In the genomic region with DNA sequence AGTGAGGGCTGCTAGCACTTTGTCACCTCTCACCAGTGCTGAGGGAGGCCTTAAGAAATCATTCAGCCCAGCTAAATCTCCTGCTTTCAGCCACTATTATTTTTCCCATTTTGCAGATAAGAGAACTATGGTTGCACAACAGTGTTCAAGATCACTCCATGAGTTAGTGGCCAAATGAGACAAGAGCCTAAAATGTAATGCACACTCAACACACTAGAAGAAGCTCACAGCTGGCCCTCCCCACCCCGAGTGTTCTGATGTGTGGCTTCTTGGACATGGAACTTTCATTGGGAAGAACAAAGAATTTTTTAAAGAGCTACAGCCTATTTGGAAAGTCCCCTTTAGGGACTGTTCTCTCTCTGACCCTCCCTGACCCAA, we compare ENCODE assay signal across 19 cellular contexts. TPM values are rescaled to one million over a fixed set of nuclear protein-coding genes. Genes with fewer than 3 reads are reported as not detected.
A peak's percentile ranks its signal among the peaks of the same experiment; 100 is the strongest.
DNase-seq lines count a peak whose midpoint lies in the region; ATAC-seq, FAIRE-seq and TF ChIP-seq lines count a peak whose summit lies in the region.
"Had no signal": no experiment of that assay in that cellular context is flagged by ENCODE, and none has a peak within 500 bp of the region (broad histone marks: within the 10 kb centered on the region; RNA-seq: fewer than 3 reads in every experiment).

No MANE protein-coding gene starts in this region.

- H3K27ac Mint-ChIP-seq in CD14-positive monocyte = peak overlapping the region; percentile 11 to 71 (median 37)
- no peak overlapping the region for H3K27ac Mint-ChIP-seq in CD8-positive, alpha-beta memory T cell
- H3K27ac Mint-ChIP-seq: CD4-positive, alpha-beta T cell; IgD-negative memory B cell had no signal

- peaks cover 0 to 18% (median 6%) of the 10 kb centered on the region in 7 donors for H3K9me3 Mint-ChIP-seq in CD14-positive monocyte
- peaks cover 0 to 6% (median 0%) of the 10 kb centered on the region in 5 donors for H3K9me3 Mint-ChIP-seq in CD8-positive, alpha-beta memory T cell
- H3K9me3 Mint-ChIP-seq: CD4-positive, alpha-beta T cell had no signal

- no peak for TF ChIP-seq EP300 in K562 (IDR thresholded peaks at IDR 0.05; ENCODE audit: low read length)

- no TSS peak for BruUV-seq in K562 (replicated peaks; lab: Mats Ljungman, UMichigan)
- BruUV-seq in mammary epithelial cell (replicated peaks; lab: Mats Ljungman, UMichigan) = no TSS peak

- no peaks in the 10 kb centered on the region for H3K27me3 ChIP-seq in K562 (ENCODE audit: control insufficient read depth in 2 of 2, insufficient read depth in 2 of 2, low read length in 2 of 2)
- H3K27me3 ChIP-seq in heart right ventricle = no peaks in the 10 kb centered on the region
- no peaks in the 10 kb centered on the region for H3K27me3 ChIP-seq in left lung
- H3K27me3 ChIP-seq in mammary epithelial cell (ENCODE audit: insufficient read depth, low read length) = no peaks in the 10 kb centered on the region
- no peaks in the 10 kb centered on the region for H3K27me3 ChIP-seq in CD8-positive, alpha-beta memory T cell (ENCODE audit: insufficient read depth, low read length, poor library complexity, severe bottlenecking)
- H3K27me3 ChIP-seq: BLaER1 treated with 17β-estradiol and CSF1 and Interleukin-3, amounts not matched to agents 10 nM and 100 nM had no signal

- H4K20me1 ChIP-seq in K562 (replicated peaks; ENCODE audit: control insufficient read depth, insufficient read depth, low read length) (no peaks in the 10 kb centered on the region), mammary epithelial cell (ENCODE audit: insufficient read depth, low read length) (no peaks in the 10 kb centered on the region)
- H4K20me1 ChIP-seq: BLaER1 treated with 17β-estradiol and CSF1 and Interleukin-3, amounts not matched to agents 10 nM and 100 nM had no signal

- no peak for TF ChIP-seq CTCF in CD14-positive monocyte (IDR thresholded peaks at IDR 0.05)
- TF ChIP-seq CTCF in K562 (IDR thresholded peaks at IDR 0.05 in 2 of 3, conservative IDR thresholded peaks at IDR 0.05 in 1 of 3; ENCODE audit: insufficient read depth in 2 of 3, low read depth in 1 of 3, low read length in 3 of 3) = no peak
- no peak for TF ChIP-seq CTCF in heart right ventricle (IDR thresholded peaks at IDR 0.05)
- TF ChIP-seq CTCF in left lung (IDR thresholded peaks at IDR 0.05) = no peak
- no peak for TF ChIP-seq CTCF in mammary epithelial cell (conservative IDR thresholded peaks at IDR 0.05 in 1 of 2, IDR thresholded peaks at IDR 0.05 in 1 of 2; ENCODE audit: extremely low read depth in 1 of 2, insufficient read depth in 1 of 2, low read depth in 1 of 2, low read length in 2 of 2)

- H3K36me3 Mint-ChIP-seq in CD14-positive monocyte = no peaks in the 10 kb centered on the region
- H3K36me3 Mint-ChIP-seq in CD8-positive, alpha-beta memory T cell = no peaks in the 10 kb centered on the region
- H3K36me3 Mint-ChIP-seq: IgD-negative memory B cell had no signal

- ATAC-seq in K562 = no peak
- ATAC-seq in heart right ventricle = peak in 5 of 8 donors; percentile 38 to 85 (median 61)
- ATAC-seq in left lung = peak; percentile 27

- in situ Hi-C loops in K562 (cut with MboI) = no loop called here
- in situ Hi-C loops in mammary epithelial cell (cut with MboI; ENCODE audit: low sequenced_read_pairs in 2 of 2) = no loop called here

- H2AFZ ChIP-seq in K562 (ENCODE audit: low read depth, low read length) = no peak overlapping the region
- H2AFZ ChIP-seq in mammary epithelial cell (ENCODE audit: low read depth, low read length) = no peak overlapping the region

- FAIRE-seq in K562 (lab: Jason Lieb, UNC) = no peak
- FAIRE-seq: G401.6, GM12892, H1 had no signal

- POLR2A ChIA-PET in K562 (lab: Yijun Ruan, JAX) = no interaction called here
- POLR2A ChIA-PET in CD8-positive, alpha-beta memory T cell (lab: Charles Lee) = no interaction called here

- H3K9ac ChIP-seq in K562 (ENCODE audit: insufficient read depth in 1 of 2, low read depth in 2 of 2, low read length in 2 of 2) = no peak overlapping the region
- H3K9ac ChIP-seq in mammary epithelial cell (ENCODE audit: insufficient read depth, low read length) = no peak overlapping the region
- H3K9ac ChIP-seq: BLaER1 treated with 17β-estradiol and CSF1 and Interleukin-3, amounts not matched to agents 10 nM and 100 nM had no signal

- peaks cover 0 to 4% of the 10 kb centered on the region in 2 experiments; a peak in 2 of 5 replicates for H3K4me1 ChIP-seq in K562 (replicated peaks in 1 of 2; ENCODE audit: control insufficient read depth in 2 of 2, insufficient read depth in 2 of 2, low read length in 2 of 2)
- H3K4me1 ChIP-seq in heart right ventricle = peaks cover 0 to 3% (median 0%) of the 10 kb centered on the region in 9 donors
- no peaks in the 10 kb centered on the region for H3K4me1 ChIP-seq in left lung
- no peaks in the 10 kb centered on the region for H3K4me1 ChIP-seq in mammary epithelial cell (ENCODE audit: insufficient read depth, low read length)
- no peaks in the 10 kb centered on the region for H3K4me1 ChIP-seq in CD8-positive, alpha-beta memory T cell (ENCODE audit: insufficient read depth, low read length)
- H3K4me1 ChIP-seq: HAP-1 had no signal

- H3K4me3 Mint-ChIP-seq in CD14-positive monocyte = no peak overlapping the region
- H3K4me3 Mint-ChIP-seq in CD8-positive, alpha-beta memory T cell = no peak overlapping the region
- H3K4me3 Mint-ChIP-seq: CD4-positive, alpha-beta T cell; IgD-negative memory B cell had no signal

- no peaks in the 10 kb centered on the region for H3K9me1 ChIP-seq in K562 (ENCODE audit: control insufficient read depth, insufficient read depth, low read length)

- intact Hi-C loops in CD14-positive monocyte (cut with micrococcal nuclease) (no loop called here), K562 (cut with micrococcal nuclease) (no loop called here), heart right ventricle (cut with DNase I) (no loop called here), left lung (cut with DNase I) (no loop called here), mammary epithelial cell (cut with micrococcal nuclease) (no loop called here)

- CTCF ChIA-PET in K562 (lab: Yijun Ruan, JAX; ENCODE audit: low intra/inter-chr PET ratio) = no interaction called here
- CTCF ChIA-PET in mammary epithelial cell (lab: Charles Lee; ENCODE audit: low non-redundant PET) = no interaction called here
- CTCF ChIA-PET in CD8-positive, alpha-beta memory T cell (lab: Charles Lee) = no interaction called here

- H3K27ac ChIP-seq in K562 (ENCODE audit: extremely low read depth, low read depth, low read length) (no peak overlapping the region), heart right ventricle (peak overlapping the region in 2 of 10 donors; percentile 14 to 44), left lung (no peak overlapping the region), mammary epithelial cell (ENCODE audit: insufficient read depth, low read depth, low read length) (no peak overlapping the region)
- no peak overlapping the region for H3K27ac ChIP-seq in CD8-positive, alpha-beta memory T cell (ENCODE audit: low read depth, low read length)

- H3K79me2 ChIP-seq in K562 (ENCODE audit: control insufficient read depth, insufficient read depth, low read length) (no peaks in the 10 kb centered on the region), mammary epithelial cell (ENCODE audit: insufficient read depth, low read length) (no peaks in the 10 kb centered on the region)

- H3K36me3 ChIP-seq in K562 (ENCODE audit: control insufficient read depth, insufficient read depth, low read length) = no peaks in the 10 kb centered on the region
- no peaks in the 10 kb centered on the region for H3K36me3 ChIP-seq in heart right ventricle
- H3K36me3 ChIP-seq in left lung = no peaks in the 10 kb centered on the region
- no peaks in the 10 kb centered on the region for H3K36me3 ChIP-seq in mammary epithelial cell (ENCODE audit: insufficient read depth, low read length)
- H3K36me3 ChIP-seq in CD8-positive, alpha-beta memory T cell (ENCODE audit: insufficient read depth, low read length) = no peaks in the 10 kb centered on the region
- H3K36me3 ChIP-seq: HAP-1 had no signal

- H3K4me2 ChIP-seq in K562 (ENCODE audit: insufficient read depth, low read length) = no peak overlapping the region
- no peak overlapping the region for H3K4me2 ChIP-seq in mammary epithelial cell (ENCODE audit: insufficient read depth, low read depth, low read length)

- dilution Hi-C loops in mammary epithelial cell (cut with HindIII; ENCODE audit: low sequenced_read_pairs) = no loop called here

- H3K9me3 ChIP-seq in K562 (replicated peaks; ENCODE audit: control insufficient read depth, insufficient read depth, low read depth, low read length) (no peaks in the 10 kb centered on the region), heart right ventricle (peaks cover 0 to 6% (median 0%) of the 10 kb centered on the region in 11 donors), left lung (no peaks in the 10 kb centered on the region), mammary epithelial cell (replicated peaks; ENCODE audit: insufficient read depth, low read length) (peaks cover 2% of the 10 kb centered on the region)
- H3K9me3 ChIP-seq in CD8-positive, alpha-beta memory T cell (ENCODE audit: low read length) = no peaks in the 10 kb centered on the region
- H3K9me3 ChIP-seq: HAP-1 had no signal

- WGBS in K562 (ENCODE audit: insufficient coverage, low coverage, missing lambda C conversion rate) = 11% methylated on average over 1 of the region's 1 CpG
- 38 to 57% methylated on average over 1 of the region's 1 CpG for WGBS in heart right ventricle, 2 donors
- WGBS in mammary epithelial cell (ENCODE audit: low coverage, missing lambda C conversion rate) = 69% methylated on average over 1 of the region's 1 CpG

- H3K27me3 Mint-ChIP-seq in CD14-positive monocyte (ENCODE audit: low read depth in 3 of 3) = peaks cover 0 to 2% (median 1%) of the 10 kb centered on the region in 3 donors
- peaks cover 0 to 9% of the 10 kb centered on the region in 2 donors for H3K27me3 Mint-ChIP-seq in CD8-positive, alpha-beta memory T cell
- H3K27me3 Mint-ChIP-seq: IgD-negative memory B cell had no signal

- no peak for DNase-seq in CD14-positive monocyte (ENCODE audit: low spot score)
- no peak for DNase-seq in K562 (ENCODE audit: extremely low read depth in 1 of 4, low spot score in 3 of 4)
- no peak for DNase-seq in heart right ventricle
- DNase-seq in left lung = no peak
- DNase-seq in mammary epithelial cell = no peak
- no peak for DNase-seq in CD8-positive, alpha-beta memory T cell
- DNase-seq in epidermal melanocyte (ENCODE audit: insufficient read length, low spot score) = no peak
- DNase-seq: ACHN; CD4-positive, alpha-beta T cell; DMS79 treated with DMSO at 0.1 percent for 48 hours; EL had no signal

- no peak for TF ChIP-seq POLR2A in K562 (conservative IDR thresholded peaks at IDR 0.05)

- TF ChIP-seq RAD21 in K562 (CRISPR knock-in tag; conservative IDR thresholded peaks at IDR 0.05 in 1 of 2, IDR thresholded peaks at IDR 0.05 in 1 of 2) = no peak

- H3K4me1 Mint-ChIP-seq in CD14-positive monocyte = peaks cover 5% of the 10 kb centered on the region
- no peaks in the 10 kb centered on the region for H3K4me1 Mint-ChIP-seq in CD8-positive, alpha-beta memory T cell
- H3K4me1 Mint-ChIP-seq: IgD-negative memory B cell had no signal

- H3K4me3 ChIP-seq in K562 = no peak overlapping the region
- H3K4me3 ChIP-seq in heart right ventricle = no peak overlapping the region
- H3K4me3 ChIP-seq in left lung = no peak overlapping the region
- H3K4me3 ChIP-seq in mammary epithelial cell (replicated peaks in 1 of 3; ENCODE audit: insufficient read depth in 1 of 3, low read depth in 2 of 3, low read length in 3 of 3) = no peak overlapping the region
- H3K4me3 ChIP-seq in CD8-positive, alpha-beta memory T cell (ENCODE audit: low read length) = no peak overlapping the region
- H3K4me3 ChIP-seq: BLaER1 treated with 17β-estradiol and CSF1 and Interleukin-3, amounts not matched to agents 10 nM and 100 nM; HAP-1 had no signal

RNA-seq across cellular contexts. Expression of a gene that starts 44.1 kb away (rescaled TPM):
- polyA plus RNA-seq in CD14-positive monocyte (not detected), K562 (2011; rRNA removed) (not detected in 2 replicates), K562 (2014; fragmentation: Illumina TruSeq; extraction: Trizol) (not detected in 2 replicates), K562 (2014; fragmentation: Nextera tagmentation; extraction: Ambion mirVana) (not detected), K562 (2014; rRNA removed) (not detected in 2 replicates), heart right ventricle (not detected), mammary epithelial cell (not detected)
- not detected in 2 replicates for total RNA-seq in K562 (2011; cell fraction: chromatin; rRNA removed; ENCODE audit: low replicate concordance)
- total RNA-seq in K562 (2011; cell fraction: nucleolus; rRNA removed) = not detected in 2 replicates
- not detected in 2 replicates for total RNA-seq in K562 (2011; cell fraction: nucleoplasm; rRNA removed)
- total RNA-seq in K562 (2014; rRNA removed) (not detected in 2 replicates), K562 (2014; rRNA removed; fragmentation: Illumina TruSeq; extraction: Trizol) (not detected in 2 replicates), K562 (2015; rRNA removed; fragmentation: Illumina TruSeq; extraction: Trizol) (not detected in 2 replicates), K562 (2021) (not detected in 2 replicates), heart right ventricle (not detected), left lung (not detected), mammary epithelial cell (not detected)
- not detected in 2 replicates for polyA plus RNA-seq in K562 (2011; cell fraction: cytosol; rRNA removed)
- polyA plus RNA-seq in K562 (2011; cell fraction: nucleus; rRNA removed) = not detected in 2 replicates
- polyA plus RNA-seq in K562 (2012) = 0.10 and 0.22 TPM in 2 replicates
- polyA minus RNA-seq in K562 (2011; rRNA and poly(A)+ RNA removed) = not detected in 2 replicates
- not detected in 2 replicates for polyA minus RNA-seq in K562 (2011; cell fraction: cytosol; rRNA and poly(A)+ RNA removed)
- polyA minus RNA-seq in K562 (2011; cell fraction: nucleus; rRNA and poly(A)+ RNA removed) = not detected in 2 replicates
- polyA minus RNA-seq in mammary epithelial cell = not detected
- not detected for total RNA-seq in CD8-positive, alpha-beta memory T cell
- not detected for polyA plus RNA-seq in CD8-positive, alpha-beta memory T cell
- total RNA-seq: A172; CD4-positive, alpha-beta T cell; H1; HT-29 had no signal
- polyA plus RNA-seq: H1, IgD-negative memory B cell had no signal

RNA-seq across cellular contexts. Expression of a gene that starts 54.3 kb away (rescaled TPM):
- polyA plus RNA-seq in CD14-positive monocyte (1 to 10 TPM; 1.2 to 1.6 TPM), K562 (2011; rRNA removed) (13.3 and 22.0 TPM in 2 replicates), K562 (2014; fragmentation: Illumina TruSeq; extraction: Trizol) (8.7 and 8.9 TPM in 2 replicates), K562 (2014; fragmentation: Nextera tagmentation; extraction: Ambion mirVana) (1 to 10 TPM; 1.3 to 1.4 TPM), K562 (2014; rRNA removed) (4.8 and 8.7 TPM in 2 replicates), heart right ventricle (1 to 10 TPM in 1 of 2 donors, under 1 TPM in 1; 0.65 to 1.3 TPM), mammary epithelial cell (0.12 TPM)
- 24.1 and 26.9 TPM in 2 replicates for total RNA-seq in K562 (2011; cell fraction: chromatin; rRNA removed; ENCODE audit: low replicate concordance)
- total RNA-seq in K562 (2011; cell fraction: nucleolus; rRNA removed) = 16.5 and 16.6 TPM in 2 replicates
- 14.7 and 16.6 TPM in 2 replicates for total RNA-seq in K562 (2011; cell fraction: nucleoplasm; rRNA removed)
- total RNA-seq in K562 (2014; rRNA removed) (10.3 and 10.6 TPM in 2 replicates), K562 (2014; rRNA removed; fragmentation: Illumina TruSeq; extraction: Trizol) (10.9 and 11.2 TPM in 2 replicates), K562 (2015; rRNA removed; fragmentation: Illumina TruSeq; extraction: Trizol) (4.4 and 5.2 TPM in 2 replicates), K562 (2021) (9.4 and 10.1 TPM in 2 replicates), heart right ventricle (1 to 10 TPM in 8 of 10 donors, under 1 TPM in 2; 0.43 to 6.1 (median 1.4) TPM), left lung (10 to 100 TPM; 14.4 to 23.0 TPM), mammary epithelial cell (1 to 10 TPM in 1 of 2 donors, not detected in 1; 3.2 TPM)
- polyA plus RNA-seq in K562 (2011; cell fraction: cytosol; rRNA removed) = 8.5 and 10.3 TPM in 2 replicates
- 13.2 and 19.5 TPM in 2 replicates for polyA plus RNA-seq in K562 (2011; cell fraction: nucleus; rRNA removed)
- 5.1 and 5.7 TPM in 2 replicates for polyA plus RNA-seq in K562 (2012)
- 26.7 and 41.6 TPM in 2 replicates for polyA minus RNA-seq in K562 (2011; rRNA and poly(A)+ RNA removed)
- 10.6 and 15.7 TPM in 2 replicates for polyA minus RNA-seq in K562 (2011; cell fraction: cytosol; rRNA and poly(A)+ RNA removed)
- polyA minus RNA-seq in K562 (2011; cell fraction: nucleus; rRNA and poly(A)+ RNA removed) = 17.9 and 19.1 TPM in 2 replicates
- not detected for polyA minus RNA-seq in mammary epithelial cell
- total RNA-seq in CD8-positive, alpha-beta memory T cell = 1 to 10 TPM; 1.3 to 1.8 TPM
- 2.5 TPM for polyA plus RNA-seq in CD8-positive, alpha-beta memory T cell
- polyA plus RNA-seq: H1, IgD-negative memory B cell had no signal

Comparison
In these comparisons a context has a peak if more than half of its experiments do, and no peak if none do; other contexts are left out.
1. H3K27ac Mint-ChIP-seq: peak in CD14-positive monocyte (7 of 7); none in CD8-positive, alpha-beta memory T cell (0 of 8).